In the genomic region with DNA sequence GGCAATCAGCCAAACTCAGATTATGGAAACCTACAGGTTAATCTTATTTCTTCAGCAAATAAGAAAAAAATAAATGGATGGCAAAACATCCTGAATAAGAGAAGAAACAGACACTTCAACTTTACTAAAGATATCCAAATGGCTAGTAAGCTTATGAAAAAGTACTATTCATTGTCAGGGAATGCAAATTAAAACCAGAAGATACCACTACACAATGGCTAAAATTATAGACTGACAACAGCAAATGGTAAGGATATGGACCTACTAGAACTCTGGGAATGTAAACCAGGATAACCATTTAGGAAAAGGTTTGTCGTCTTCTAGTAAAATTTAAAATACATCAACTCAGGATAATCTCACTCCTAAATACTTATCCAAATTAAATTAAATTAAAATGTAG, we compare ENCODE assay signal across 25 cellular contexts.
"Had no signal": no experiment of that assay in that cellular context is flagged by ENCODE, and none has a peak within 500 bp of the region (broad histone marks: within the 10 kb centered on the region; RNA-seq: fewer than 3 reads in every experiment).

No MANE protein-coding gene starts in this region.

- H3K27me3 ChIP-seq: hepatocyte, left lung, ovary, upper lobe of right lung had no signal

- H3K4me3 ChIP-seq: hepatocyte, left lung, lung, ovary, prostate gland, upper lobe of right lung had no signal

- H3K4me1 ChIP-seq: left lung, prostate gland, upper lobe of right lung had no signal

- H3K9me3 Mint-ChIP-seq: brain, immature natural killer cell, natural killer cell had no signal

- H3K4me2 ChIP-seq: hepatocyte had no signal

- H3K27ac ChIP-seq: hepatocyte, left lung, ovary, prostate gland, upper lobe of right lung had no signal

- H3K27me3 Mint-ChIP-seq: activated naive CD8-positive, alpha-beta T cell treated with anti-CD3 and anti-CD28 coated beads, Interleukin-2, amount 10 ng/mL, durations not matched to agents 7 days and 5 days; activated T-cell treated with anti-CD3 and anti-CD28 coated beads, Interleukin-2, amount 50 U/mL, for 24 hours; brain had no signal

- H3K27ac Mint-ChIP-seq: activated naive CD8-positive, alpha-beta T cell treated with anti-CD3 and anti-CD28 coated beads, Interleukin-2, amount 10 ng/mL, durations not matched to agents 7 days and 5 days; activated T-cell treated with anti-CD3 and anti-CD28 coated beads, Interleukin-2, amount 50 U/mL, for 24 hours had no signal

- H3K36me3 Mint-ChIP-seq: natural killer cell had no signal

- ATAC-seq: left lung; natural killer cell; stimulated activated naive CD8-positive, alpha-beta T cell treated with anti-CD3 and anti-CD28 coated beads, Interleukin-15, Interleukin-2, amounts not matched to agents 100 U/mL and 50 U/mL, for 24 hours; upper lobe of right lung had no signal

- H3K36me3 ChIP-seq: ovary, prostate gland had no signal

- H3K79me2 ChIP-seq: hepatocyte had no signal

- DNase-seq: activated CD4-positive, alpha-beta T cell treated with anti-CD3 and anti-CD28 coated beads, Interleukin-2, amount 50 U/mL, for 4 hours; activated CD8-positive, alpha-beta memory T cell treated with anti-CD3 and anti-CD28 coated beads for 24 hours; activated CD8-positive, alpha-beta memory T cell treated with anti-CD3 and anti-CD28 coated beads, Interleukin-2, amount 50 U/mL, for 4 hours; activated naive CD4-positive, alpha-beta T cell treated with Interleukin-2 at 50 U/mL for 16 hours; activated naive CD8-positive, alpha-beta T cell treated with anti-CD3 and anti-CD28 coated beads, Interleukin-2, amount 10 ng/mL, durations not matched to agents 7 days and 5 days; activated T-cell treated with anti-CD3 and anti-CD28 coated beads, Interleukin-2, amount 50 U/mL, for 24 hours; anterior cingulate cortex; central memory CD4-positive, alpha-beta T cell; dermis blood vessel endothelial cell; effector CD8-positive, alpha-beta T cell; erythroblast; glutamatergic neuron; immature natural killer cell; kidney glomerular epithelial cell; left lung; natural killer cell; ovary; stimulated activated CD4-positive, alpha-beta T cell treated with anti-CD3 and anti-CD28 coated beads, Interleukin-4, amount 100 ng/mL, for 24 hours; stimulated activated naive CD8-positive, alpha-beta T cell treated with anti-CD3 and anti-CD28 coated beads, Interleukin-15, Interleukin-2, amounts not matched to agents 100 U/mL and 50 U/mL, for 24 hours; T-helper 1 cell; upper lobe of right lung had no signal

- H3K4me3 Mint-ChIP-seq: activated naive CD8-positive, alpha-beta T cell treated with anti-CD3 and anti-CD28 coated beads, Interleukin-2, amount 10 ng/mL, durations not matched to agents 7 days and 5 days; activated T-cell treated with anti-CD3 and anti-CD28 coated beads, Interleukin-2, amount 50 U/mL, for 24 hours; brain; immature natural killer cell; natural killer cell had no signal

- H2AFZ ChIP-seq: hepatocyte had no signal

- H3K9me3 ChIP-seq: left lung, ovary, prostate gland, upper lobe of right lung had no signal
